ENCODE assay signal across 23 cellular contexts in the genomic region with DNA sequence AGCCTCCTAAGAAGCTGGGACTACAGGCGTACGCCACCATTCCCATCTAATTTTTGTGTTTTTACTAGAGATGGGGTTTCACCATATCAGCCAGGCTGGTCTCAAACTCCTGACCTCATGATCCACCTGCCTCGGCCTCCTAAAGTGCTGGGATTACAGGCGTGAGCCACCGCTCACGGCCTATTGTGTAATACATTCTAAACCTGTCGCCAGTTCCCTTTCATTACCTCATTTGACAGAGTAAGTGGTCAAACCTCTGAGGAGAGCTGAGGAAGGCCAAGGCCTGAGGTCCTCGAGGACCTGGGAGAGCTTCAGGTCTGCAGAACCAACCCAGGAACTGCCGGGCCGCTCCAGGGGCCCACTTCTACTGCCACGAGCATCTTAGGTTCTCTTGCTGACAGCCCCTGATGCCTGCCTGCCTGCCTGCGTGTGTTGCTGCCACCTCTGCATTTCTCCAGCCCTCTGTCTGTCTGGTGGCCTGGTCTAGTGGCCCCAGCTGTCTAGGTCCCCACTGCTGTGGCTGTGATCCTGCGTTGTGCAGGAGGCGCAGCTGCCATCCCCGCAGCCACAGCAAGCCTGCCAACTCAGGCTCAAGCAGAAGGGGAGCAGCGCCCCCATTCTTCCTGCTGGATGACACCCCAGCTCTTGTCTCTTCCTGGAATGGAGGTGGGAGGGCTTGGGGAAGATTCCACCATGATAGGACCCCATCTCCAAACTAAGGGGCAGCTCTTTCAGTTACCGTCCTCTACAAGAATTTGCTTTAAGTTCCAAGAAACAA. TPM values are rescaled to one million over a fixed set of nuclear protein-coding genes. Genes with fewer than 3 reads are reported as not detected.
A peak's percentile ranks its signal among the peaks of the same experiment; 100 is the strongest.
DNase-seq lines count a peak whose midpoint lies in the region; ATAC-seq and TF ChIP-seq lines count a peak whose summit lies in the region.
"Had no signal": no experiment of that assay in that cellular context is flagged by ENCODE, and none has a peak within 500 bp of the region (broad histone marks: within the 10 kb centered on the region; RNA-seq: fewer than 3 reads in every experiment).

No MANE protein-coding gene starts in this region.

- no CpG with 5 or more reads among the region's 17 CpGs for WGBS in neuronal stem cell (ENCODE audit: extremely low coverage in 2 of 2, insufficient read length in 2 of 2, insufficient replicate concordance in 1 of 2), 2 donors

- 0 out of 2 replicates have a peak, but pooled peaks have one; percentile 4 for TF ChIP-seq RAD21 in HCT116 (IDR thresholded peaks at IDR 0.05; ENCODE audit: low read depth)

- no peak overlapping the region for H2BK5ac ChIP-seq in neuronal stem cell (ENCODE audit: low read length)

- H3K18ac ChIP-seq in neuronal stem cell (ENCODE audit: low read length): peak overlapping the region; percentile 54

- no peak overlapping the region for H4K8ac ChIP-seq in neuronal stem cell (ENCODE audit: low read depth, low read length)

- H3K14ac ChIP-seq in neuronal stem cell (ENCODE audit: low read length): peak overlapping the region; percentile 67

- BruUV-seq in HCT116 (replicated peaks; lab: Mats Ljungman, UMichigan): no TSS peak

- POLR2A ChIA-PET in HCT116 (lab: Charles Lee): no interaction called here

- H2BK120ac ChIP-seq in neuronal stem cell (ENCODE audit: low read depth, low read length): no peak overlapping the region

- no peaks in the 10 kb centered on the region for H3K9me3 ChIP-seq in DND-41 (ENCODE audit: insufficient read depth, low read length, severe bottlenecking)
- no peaks in the 10 kb centered on the region for H3K9me3 ChIP-seq in HCT116 (ENCODE audit: control insufficient read depth in 1 of 2, insufficient read depth in 1 of 2, low read depth in 1 of 2, low read length in 2 of 2)
- no peaks in the 10 kb centered on the region for H3K9me3 ChIP-seq in neuronal stem cell (replicated peaks in 1 of 2; ENCODE audit: control insufficient read depth in 2 of 2, insufficient read depth in 1 of 2, low read depth in 1 of 2, low read length in 2 of 2)
- no peaks in the 10 kb centered on the region for H3K9me3 ChIP-seq in mucosa of descending colon
- H3K9me3 ChIP-seq: Peyer's patch had no signal

- no peak overlapping the region for H3K9ac ChIP-seq in DND-41 (ENCODE audit: low read depth, low read length)
- H3K9ac ChIP-seq in HCT116 (ENCODE audit: low read length): no peak overlapping the region
- H3K9ac ChIP-seq in neuronal stem cell (ENCODE audit: low read depth, low read length, poor library complexity): no peak overlapping the region

- no peak overlapping the region for H2BK15ac ChIP-seq in neuronal stem cell (ENCODE audit: low read length)

- H2AFZ ChIP-seq in DND-41 (ENCODE audit: low read depth, low read length) (no peak overlapping the region), HCT116 (ENCODE audit: low read depth, low read length, poor library complexity, severe bottlenecking) (no peak overlapping the region), neuronal stem cell (ENCODE audit: low read length) (no peak overlapping the region)

- H4K20me1 ChIP-seq in DND-41 (ENCODE audit: insufficient read depth, low read length): no peaks in the 10 kb centered on the region
- H4K20me1 ChIP-seq in HCT116 (ENCODE audit: insufficient read depth): no peaks in the 10 kb centered on the region

- H3K9me2 ChIP-seq in HCT116 (ENCODE audit: insufficient read depth): no peaks in the 10 kb centered on the region

- no peak overlapping the region for H3K4me2 ChIP-seq in DND-41 (ENCODE audit: insufficient read depth, low read length)
- H3K4me2 ChIP-seq in HCT116 (ENCODE audit: low read length): no peak overlapping the region
- H3K4me2 ChIP-seq in neuronal stem cell (ENCODE audit: insufficient read depth, low read length, poor library complexity, severe bottlenecking): no peak overlapping the region

- H3K4me1 ChIP-seq in DND-41 (ENCODE audit: insufficient read depth, low read length) (peaks cover 30% of the 10 kb centered on the region), HCT116 (ENCODE audit: control insufficient read depth in 1 of 2, insufficient read depth in 2 of 2, low read length in 2 of 2) (peaks cover 0 to 15% of the 10 kb centered on the region in 2 experiments; a peak in 2 of 4 replicates), neuronal stem cell (ENCODE audit: control insufficient read depth in 2 of 2, insufficient read depth in 1 of 2, low read depth in 1 of 2, low read length in 2 of 2) (peaks cover 5 to 6% of the 10 kb centered on the region in 2 donors), mucosa of descending colon (ENCODE audit: low read depth) (no peaks in the 10 kb centered on the region)

- CTCF ChIA-PET in HCT116 (lab: Charles Lee): no interaction called here

- H3K36me3 ChIP-seq in DND-41 (ENCODE audit: insufficient read depth, low read length) (no peaks in the 10 kb centered on the region), HCT116 (ENCODE audit: control insufficient read depth in 1 of 2, insufficient read depth in 2 of 2, low read length in 2 of 2) (no peaks in the 10 kb centered on the region), neuronal stem cell (replicated peaks in 1 of 2; ENCODE audit: control insufficient read depth in 2 of 2, insufficient read depth in 2 of 2, low read length in 2 of 2) (no peaks in the 10 kb centered on the region), mucosa of descending colon (ENCODE audit: low read depth) (no peaks in the 10 kb centered on the region)
- H3K36me3 ChIP-seq: Peyer's patch had no signal

- H3K4ac ChIP-seq in neuronal stem cell (ENCODE audit: low read length): no peak overlapping the region

- DNase-seq in DND-41 (peak; percentile 9), HCT116 (ENCODE audit: low read depth, low spot score) (no peak), SKM-1 (lab: John Stamatoyannopoulos, UW; ENCODE audit: unreplicated experiment) (peak; percentile 49), neuronal stem cell (ENCODE audit: low spot score) (no peak), NCI-H128 (lab: John Stamatoyannopoulos, UW; ENCODE audit: unreplicated experiment) (no peak), globus pallidus (ENCODE audit: low spot score) (no peak), NCI-H1694 (lab: John Stamatoyannopoulos, UW) (no peak), mucosa of descending colon (no peak)
- DNase-seq: COR-L47, EL, GOT3, HFFc6, Karpas-422, MM.1S, NCI-H1436 treated with DMSO at 0.1 percent for 48 hours, NCI-H2081 treated with DMSO at 0.1 percent for 48 hours, NCI-H510A treated with DMSO at 0.1 percent for 48 hours, NCI-H82, Peyer's patch, SHP77, T-helper 17 cell had no signal

- no peak overlapping the region for H2BK12ac ChIP-seq in neuronal stem cell (ENCODE audit: low read length)

- no peak for ATAC-seq in DND-41 (ENCODE audit: insufficient read depth, low read depth)
- ATAC-seq in HCT116: no peak
- no peak for ATAC-seq in mucosa of descending colon
- ATAC-seq: SK-N-SH treated with all-trans-retinoic acid at 6 μM for 48 hours, T-helper 17 cell had no signal

- no peaks in the 10 kb centered on the region for H3K27me3 ChIP-seq in DND-41 (ENCODE audit: insufficient read depth, low read length, poor library complexity)
- H3K27me3 ChIP-seq in HCT116 (ENCODE audit: insufficient read depth, low read length): no peaks in the 10 kb centered on the region
- H3K27me3 ChIP-seq in neuronal stem cell (ENCODE audit: control insufficient read depth in 3 of 3, insufficient read depth in 3 of 3, low read depth in 1 of 3, low read length in 3 of 3): peaks cover 0 to 32% (median 2%) of the 10 kb centered on the region in 3 experiments
- H3K27me3 ChIP-seq: Peyer's patch had no signal

- H3K27ac ChIP-seq in DND-41 (ENCODE audit: low read length): no peak overlapping the region
- no peak overlapping the region for H3K27ac ChIP-seq in HCT116 (ENCODE audit: low read depth, low read length)
- no peak overlapping the region for H3K27ac ChIP-seq in neuronal stem cell (replicated peaks; ENCODE audit: low read length)
- H3K27ac ChIP-seq: C4-2B, Peyer's patch had no signal

- no peaks in the 10 kb centered on the region for H3K79me1 ChIP-seq in neuronal stem cell (ENCODE audit: low read depth, low read length)

- TF ChIP-seq CTCF in DND-41 (IDR thresholded peaks at IDR 0.05; ENCODE audit: borderline replicate concordance, extremely low read depth, low read length, poor library complexity, severe bottlenecking) (no peak), HCT116 (IDR thresholded peaks at IDR 0.05 in 2 of 3, conservative IDR thresholded peaks at IDR 0.05 in 1 of 3; ENCODE audit: borderline replicate concordance in 1 of 3, insufficient read depth in 1 of 3, low read depth in 2 of 3, low read length in 2 of 3) (no peak), mucosa of descending colon (IDR thresholded peaks at IDR 0.05) (no peak)

- no peak overlapping the region for H2AK5ac ChIP-seq in neuronal stem cell (ENCODE audit: low read depth, low read length)

- RAD21 ChIA-PET in HCT116 (lab: Charles Lee; ENCODE audit: low non-redundant PET in 1 of 2, low total read pairs in 2 of 2, uncharacterized antibody in 2 of 2, unreplicated experiment in 2 of 2): no interaction called here

- H3K23ac ChIP-seq in neuronal stem cell (ENCODE audit: low read depth, low read length, poor library complexity): peak overlapping the region; percentile 29

- H3K4me3 ChIP-seq in DND-41 (ENCODE audit: low read depth in 1 of 2, low read length in 2 of 2) (no peak overlapping the region), HCT116 (replicated peaks in 1 of 2; ENCODE audit: low read depth in 1 of 2, low read length in 2 of 2) (no peak overlapping the region), neuronal stem cell (ENCODE audit: low read length in 2 of 2) (no peak overlapping the region), mucosa of descending colon (no peak overlapping the region)
- H3K4me3 ChIP-seq: Peyer's patch had no signal

- H3K79me2 ChIP-seq in DND-41 (ENCODE audit: insufficient read depth, low read length): no peaks in the 10 kb centered on the region
- no peaks in the 10 kb centered on the region for H3K79me2 ChIP-seq in HCT116 (ENCODE audit: insufficient read depth, low read length)

- H4K91ac ChIP-seq in neuronal stem cell (ENCODE audit: low read depth, low read length, poor library complexity): no peak overlapping the region

- TF ChIP-seq POLR2A in HCT116 (IDR thresholded peaks at IDR 0.05; ENCODE audit: borderline replicate concordance, extremely low read depth, insufficient read depth, insufficient read length): no peak

- intact Hi-C loops in HCT116 (cut with micrococcal nuclease) (no loop called here), mucosa of descending colon (cut with DNase I, micrococcal nuclease) (no loop called here)

TF ChIP-seq in HCT116, 20 proteins besides CTCF, POLR2A, EP300 and RAD21 (continues in another document):
- TF ChIP-seq SIN3A (IDR thresholded peaks at IDR 0.05; ENCODE audit: low read depth) (no peak), ZNF274 (IDR thresholded peaks at IDR 0.05; ENCODE audit: low read depth, low read length) (no peak), JUND (IDR thresholded peaks at IDR 0.05) (no peak), YY1 (IDR thresholded peaks at IDR 0.05; ENCODE audit: extremely low read depth, insufficient replicate concordance, low read depth, low read length) (no peak), EZH2 (IDR thresholded peaks at IDR 0.05) (no peak)

RNA-seq across cellular contexts. Expression of a gene that starts 45.3 kb away (rescaled TPM):
- total RNA-seq in HCT116 (2021; ENCODE audit: unreplicated experiment) (not detected), mucosa of descending colon (under 1 TPM in 1 of 3 donors, not detected in 2; 0.13 TPM)
- polyA plus RNA-seq in HCT116 (2012): not detected in 2 replicates
- 0.17 TPM for polyA plus RNA-seq in neuronal stem cell (2013, experiment 1 of 2)
- 0.19 TPM for polyA plus RNA-seq in neuronal stem cell (2013, experiment 2 of 2)
- total RNA-seq: HFFc6, Peyer's patch, T-helper 17 cell had no signal

Comparison
In these comparisons a context has a peak if more than half of its experiments do, and no peak if none do; other contexts are left out.
1. DNase-seq: peak in DND-41 (single experiment) and SKM-1 (single experiment); none in HCT116 (single experiment), neuronal stem cell (single experiment), NCI-H128 (single experiment), globus pallidus (single experiment), NCI-H1694 (single experiment) and mucosa of descending colon (0 of 3).